Comparison of ENCODE assay signal across 2 cellular contexts in genomic region chr11:70146895-70147520, GRCh38.
TF ChIP-seq lines count a peak whose summit lies in the region.

No MANE protein-coding gene starts in this region.

TF ChIP-seq in GM23338, 12 proteins besides CTCF, POLR2A, EP300 and RAD21:
- no peak for TF ChIP-seq ZNF462 (CRISPR knock-in tag; IDR thresholded peaks at IDR 0.05)
- no peak for TF ChIP-seq NANOG (IDR thresholded peaks at IDR 0.05; ENCODE audit: borderline replicate concordance)
- no peak for TF ChIP-seq ZNF331 (CRISPR knock-in tag; IDR thresholded peaks at IDR 0.05; ENCODE audit: low read depth)
- no peak for TF ChIP-seq CREB1 (CRISPR knock-in tag; IDR thresholded peaks at IDR 0.05; ENCODE audit: low read depth)
- TF ChIP-seq JUNB (IDR thresholded peaks at IDR 0.05; ENCODE audit: unreplicated experiment): no peak
- TF ChIP-seq STAT1 (IDR thresholded peaks at IDR 0.05; ENCODE audit: unreplicated experiment): no peak
- no peak for TF ChIP-seq REST (IDR thresholded peaks at IDR 0.05; ENCODE audit: unreplicated experiment)
- no peak for TF ChIP-seq ZNF114 (CRISPR knock-in tag; IDR thresholded peaks at IDR 0.05)
- TF ChIP-seq POLR2AphosphoS5 (IDR thresholded peaks at IDR 0.05; ENCODE audit: low read depth): no peak

TF ChIP-seq in K562, 482 proteins besides CTCF, POLR2A, EP300 and RAD21:
- TF ChIP-seq HMGN3 (IDR thresholded peaks at IDR 0.05; ENCODE audit: borderline replicate concordance, extremely low read depth, insufficient read length, low read depth, low read length): no peak
- no peak for TF ChIP-seq STAG1 (CRISPR knock-in tag; IDR thresholded peaks at IDR 0.05; ENCODE audit: borderline replicate concordance)
- TF ChIP-seq ZNF699 (CRISPR knock-in tag; IDR thresholded peaks at IDR 0.05; ENCODE audit: insufficient replicate concordance): no peak
- no peak for TF ChIP-seq RNF2 (IDR thresholded peaks at IDR 0.05)
- no peak for TF ChIP-seq ATF4 (CRISPR knock-in tag; IDR thresholded peaks at IDR 0.05)
- TF ChIP-seq SRSF1 (IDR thresholded peaks at IDR 0.05; ENCODE audit: low read depth, low read length): no peak
- TF ChIP-seq CEBPB (tag; IDR thresholded peaks at IDR 0.05): no peak
- no peak for TF ChIP-seq ZNF212 (CRISPR knock-in tag; IDR thresholded peaks at IDR 0.05)
- no peak for TF ChIP-seq ZKSCAN3 (CRISPR knock-in tag; IDR thresholded peaks at IDR 0.05)
- TF ChIP-seq ZFPM2 (CRISPR knock-in tag; IDR thresholded peaks at IDR 0.05): no peak
